ENCODE assay signal across 1 cellular context in genomic region chr3:158912188-158912587, GRCh38.
TF ChIP-seq lines count a peak whose summit lies in the region.

No MANE protein-coding gene starts in this region.

TF ChIP-seq in WTC11, 78 proteins besides CTCF, POLR2A, EP300 and RAD21 (continued from another document):
- TF ChIP-seq NR2C2 (CRISPR knock-in tag; IDR thresholded peaks at IDR 0.05) (no peak), ZNF121 (CRISPR knock-in tag; IDR thresholded peaks at IDR 0.05) (no peak), NR1H2 (CRISPR knock-in tag; IDR thresholded peaks at IDR 0.05) (no peak), MYBL2 (CRISPR knock-in tag; IDR thresholded peaks at IDR 0.05) (no peak), KAT7 (CRISPR knock-in tag; IDR thresholded peaks at IDR 0.05; ENCODE audit: borderline replicate concordance) (no peak), CREM (CRISPR knock-in tag; IDR thresholded peaks at IDR 0.05) (no peak), ARID4B (CRISPR knock-in tag; IDR thresholded peaks at IDR 0.05; ENCODE audit: borderline replicate concordance) (no peak), RORB (CRISPR knock-in tag; IDR thresholded peaks at IDR 0.05) (no peak)
